8 cellular contexts compared by ENCODE assay signal in the genomic region with DNA sequence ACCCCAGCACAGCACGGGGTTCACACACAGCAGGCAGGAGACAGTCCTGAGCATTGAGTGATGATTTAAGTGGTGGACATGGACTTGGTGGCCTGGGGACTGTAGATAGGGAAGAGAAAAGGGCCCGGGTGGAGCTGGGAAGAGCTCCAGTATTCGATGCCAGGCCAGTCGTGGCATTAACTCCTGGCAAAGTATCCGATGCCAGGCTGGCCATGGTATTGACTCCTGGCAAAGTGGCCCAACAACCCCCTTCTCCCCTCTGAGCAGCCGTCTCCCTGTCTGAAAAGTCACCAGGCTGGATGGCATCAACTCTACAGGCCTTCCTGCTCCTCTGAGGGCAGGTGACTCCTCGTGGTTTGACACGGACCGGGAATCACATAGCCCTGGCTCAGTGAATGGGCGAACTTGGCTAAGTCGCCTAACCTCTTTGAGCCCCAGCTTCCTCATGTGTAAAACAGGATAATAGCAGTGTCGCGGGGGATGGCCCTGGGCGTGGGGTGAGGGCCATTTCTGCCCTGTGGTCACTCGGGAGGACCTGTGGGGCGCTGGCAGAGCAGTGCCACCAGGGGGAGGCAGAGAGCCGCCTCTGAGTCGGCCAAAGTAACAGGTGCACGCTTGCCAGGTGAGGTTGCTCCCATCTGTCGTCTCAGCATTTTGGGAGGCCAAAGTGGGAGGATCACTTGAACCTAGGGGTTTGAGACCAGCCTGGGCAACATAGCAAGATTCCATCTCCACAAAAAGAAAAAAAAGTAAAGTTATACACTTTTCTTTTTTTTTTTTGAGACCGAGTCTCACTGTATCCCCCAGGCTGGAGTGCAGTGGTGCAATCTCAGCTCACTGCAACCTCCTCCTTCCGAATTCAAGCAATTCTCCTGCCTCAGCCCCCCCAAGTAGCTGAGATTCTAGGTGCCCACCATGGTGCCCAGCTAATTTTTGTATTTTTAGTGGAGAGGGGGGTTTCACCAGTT. TPM values are rescaled to one million over a fixed set of nuclear protein-coding genes. Genes with fewer than 3 reads are reported as not detected.
DNase-seq lines count a peak whose midpoint lies in the region; ATAC-seq and TF ChIP-seq lines count a peak whose summit lies in the region.

No MANE protein-coding gene starts in this region.

- H3K27me3 ChIP-seq in effector memory CD4-positive, alpha-beta T cell (replicated peaks; ENCODE audit: control insufficient read depth, insufficient read depth, low read length, poor library complexity, severe bottlenecking): no peaks in the 10 kb centered on the region

- intact Hi-C loops in mucosa of descending colon (cut with DNase I, micrococcal nuclease): loop anchor here (2.0 kb wide), 2 partner anchors 136 to 142 kb away; no protein-coding TSS in a partner anchor

- H3K27ac ChIP-seq in effector memory CD4-positive, alpha-beta T cell (ENCODE audit: insufficient read depth, low read length, poor library complexity, severe bottlenecking): no peak overlapping the region

- peak; percentile 64 for ATAC-seq in mucosa of descending colon

- H3K9me3 ChIP-seq in effector memory CD4-positive, alpha-beta T cell (ENCODE audit: control insufficient read depth, low read length): no peaks in the 10 kb centered on the region
- H3K9me3 ChIP-seq in mucosa of descending colon: no peaks in the 10 kb centered on the region

- peaks cover 13% of the 10 kb centered on the region for H3K4me1 ChIP-seq in effector memory CD4-positive, alpha-beta T cell (ENCODE audit: control insufficient read depth, insufficient read depth, low read length, poor library complexity, severe bottlenecking)
- H3K4me1 ChIP-seq in mucosa of descending colon (ENCODE audit: low read depth): peaks cover 12% of the 10 kb centered on the region

- H3K4me3 ChIP-seq in effector memory CD4-positive, alpha-beta T cell (ENCODE audit: insufficient read depth, low read depth, low read length, poor library complexity, severe bottlenecking): no peak overlapping the region
- no peak overlapping the region for H3K4me3 ChIP-seq in mucosa of descending colon

- TF ChIP-seq CTCF in mucosa of descending colon (IDR thresholded peaks at IDR 0.05): peak; percentile 91

- DNase-seq in NCI-H510A treated with DMSO at 0.1 percent for 48 hours (lab: John Stamatoyannopoulos, UW) (peak; percentile 50), NCI-H510A (lab: John Stamatoyannopoulos, UW) (no peak), NCI-H69 (lab: John Stamatoyannopoulos, UW) (peak; percentile 70), mucosa of descending colon (peak; percentile 76 to 88 (median 88)), NCI-H524 treated with DMSO at 0.1 percent for 48 hours (lab: John Stamatoyannopoulos, UW) (no peak)
- DNase-seq in activated CD8-positive, alpha-beta memory T cell treated with anti-CD3 and anti-CD28 coated beads for 24 hours: peak; percentile 91
- DNase-seq in effector memory CD4-positive, alpha-beta T cell: peak; percentile 53 to 66 (median 58)
- DNase-seq in stimulated activated CD8-positive, alpha-beta memory T cell treated with anti-CD3 and anti-CD28 coated beads, Interleukin-7, amount 100 ng/mL, for 24 hours (ENCODE audit: low read depth): peak; percentile 41

- no peaks in the 10 kb centered on the region for H3K36me3 ChIP-seq in effector memory CD4-positive, alpha-beta T cell (ENCODE audit: control insufficient read depth, insufficient read depth, low read length)
- no peaks in the 10 kb centered on the region for H3K36me3 ChIP-seq in mucosa of descending colon (ENCODE audit: low read depth)

RNA-seq across cellular contexts. Expression of a gene that starts 5.7 kb away (rescaled TPM):
- total RNA-seq in mucosa of descending colon: 10 to 100 TPM; 60.0 to 69.5 (median 69.3) TPM

RNA-seq across cellular contexts. Expression of a gene that starts 48.9 kb away (rescaled TPM):
- total RNA-seq in mucosa of descending colon: 10 to 100 TPM in 1 of 3 donors, 1 to 10 TPM in 2; 9.5 to 14.4 (median 9.6) TPM

RNA-seq across cellular contexts. Expression of a gene that starts 57.3 kb away (rescaled TPM):
- 100 to 1,000 TPM in 1 of 3 donors, 10 to 100 TPM in 2; 59.0 to 101 (median 72.6) TPM for total RNA-seq in mucosa of descending colon

Comparison
In these comparisons a context has a peak if more than half of its experiments do, and no peak if none do; other contexts are left out.
1. DNase-seq: peak in NCI-H510A treated with DMSO at 0.1 percent for 48 hours (single experiment), NCI-H69 (single experiment), activated CD8-positive, alpha-beta memory T cell treated with anti-CD3 and anti-CD28 coated beads for 24 hours (single experiment), effector memory CD4-positive, alpha-beta T cell (3 of 3), mucosa of descending colon (3 of 3) and stimulated activated CD8-positive, alpha-beta memory T cell treated with anti-CD3 and anti-CD28 coated beads, Interleukin-7, amount 100 ng/mL, for 24 hours (single experiment); none in NCI-H510A (single experiment) and NCI-H524 treated with DMSO at 0.1 percent for 48 hours (single experiment).